Comparison of ENCODE assay signal across 8 cellular contexts in the genomic region with DNA sequence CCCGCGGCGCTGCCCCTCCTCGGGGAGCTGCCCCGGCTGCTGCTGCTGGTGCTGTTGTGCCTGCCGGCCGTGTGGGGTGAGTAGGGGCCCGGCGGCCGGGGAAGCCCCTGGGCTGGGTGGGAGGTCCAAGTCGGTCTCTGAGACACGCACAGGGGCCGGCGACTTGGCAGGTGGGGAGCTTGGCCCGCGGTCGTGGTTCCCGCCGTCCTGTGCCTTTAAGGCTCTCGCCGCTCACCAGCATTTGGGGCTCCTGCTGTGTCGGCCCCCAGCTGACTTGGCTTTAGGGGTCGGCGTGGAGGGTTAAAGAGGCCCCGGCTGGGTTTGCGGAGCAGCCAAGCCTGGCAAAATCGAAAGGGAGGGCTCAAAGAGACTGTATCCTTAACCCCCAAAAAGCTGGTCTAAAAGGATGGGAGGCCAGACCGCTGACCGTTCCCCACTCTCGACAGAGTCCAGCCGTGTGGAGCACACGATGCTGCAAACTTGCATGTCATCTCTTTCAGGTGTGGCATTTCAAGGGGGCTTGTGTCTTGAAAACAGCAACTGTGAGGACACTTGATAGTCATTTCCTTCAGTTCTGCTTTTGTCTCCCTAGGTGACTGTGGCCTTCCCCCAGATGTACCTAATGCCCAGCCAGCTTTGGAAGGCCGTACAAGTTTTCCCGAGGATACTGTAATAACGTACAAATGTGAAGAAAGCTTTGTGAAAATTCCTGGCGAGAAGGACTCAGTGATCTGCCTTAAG. TPM values are rescaled to one million over a fixed set of nuclear protein-coding genes. Genes with fewer than 3 reads are reported as not detected.
DNase-seq lines count a peak whose midpoint lies in the region; ATAC-seq, FAIRE-seq and TF ChIP-seq lines count a peak whose summit lies in the region.

No MANE protein-coding gene starts in this region.

- no peaks in the 10 kb centered on the region for H4K20me1 ChIP-seq in endothelial cell of umbilical vein (replicated peaks; ENCODE audit: control insufficient read depth, extremely low read depth, insufficient read depth, low read length)

- H3K9me1 ChIP-seq in endothelial cell of umbilical vein (replicated peaks; ENCODE audit: control insufficient read depth, extremely low read depth, insufficient read depth, low read length) = no peaks in the 10 kb centered on the region

- no peaks in the 10 kb centered on the region for H3K36me3 ChIP-seq in GM06990 (ENCODE audit: control insufficient read depth, insufficient read depth, low read length)
- peaks cover 0 to 9% of the 10 kb centered on the region in 2 experiments for H3K36me3 ChIP-seq in endothelial cell of umbilical vein (ENCODE audit: control insufficient read depth in 2 of 2, extremely low read depth in 1 of 2, insufficient read depth in 2 of 2, low read length in 2 of 2)
- peaks cover 14 to 18% of the 10 kb centered on the region in 2 donors for H3K36me3 ChIP-seq in muscle layer of duodenum (ENCODE audit: control insufficient read depth in 1 of 2, insufficient read depth in 2 of 2, low read length in 2 of 2)

- DNase-seq in GM06990 (ENCODE audit: extremely low read depth, insufficient read length) (no peak), endothelial cell of umbilical vein (ENCODE audit: low read depth, low spot score) (peak; percentile 50), NCI-H2196 (lab: John Stamatoyannopoulos, UW; ENCODE audit: unreplicated experiment) (no peak)

- intact Hi-C loops in endothelial cell of umbilical vein (cut with micrococcal nuclease) = loop anchor here (1.0 to 2.0 kb wide), 9 partner anchors 13 to 271 kb away; a partner anchor contains a TSS

- H3K27ac ChIP-seq in endothelial cell of umbilical vein (ENCODE audit: insufficient read depth, low read depth, low read length) = peak overlapping the region; percentile 92
- peak overlapping the region; percentile 93 for H3K27ac ChIP-seq in muscle layer of duodenum (ENCODE audit: low read length)

- no peak for TF ChIP-seq CTCF in GM06990 (IDR thresholded peaks at IDR 0.05; ENCODE audit: insufficient read depth, low read length, poor library complexity, severe bottlenecking)
- no peak for TF ChIP-seq CTCF in endothelial cell of umbilical vein (IDR thresholded peaks at IDR 0.05; ENCODE audit: extremely low read depth in 1 of 2, insufficient read depth in 1 of 2, low read depth in 1 of 2, low read length in 2 of 2)

- H3K4me1 ChIP-seq in endothelial cell of umbilical vein (ENCODE audit: control insufficient read depth, extremely low read depth, insufficient read depth, low read length) = peaks cover 17% of the 10 kb centered on the region
- peaks cover 3 to 6% of the 10 kb centered on the region in 2 donors for H3K4me1 ChIP-seq in muscle layer of duodenum (ENCODE audit: control insufficient read depth in 1 of 2, insufficient read depth in 2 of 2, low read length in 2 of 2)

- H3K4me2 ChIP-seq in endothelial cell of umbilical vein (ENCODE audit: insufficient read depth, low read length) = peak overlapping the region; percentile 81

- dilution Hi-C loops in endothelial cell of umbilical vein (cut with MboI; ENCODE audit: extremely low pct_ligation_motif_present, low sequenced_read_pairs) = no loop called here

- ATAC-seq in HG02852 (IDR thresholded peaks at IDR 0.05; ENCODE audit: unreplicated experiment) (peak; percentile 34), SK-N-SH treated with all-trans-retinoic acid at 6 μM for 48 hours (peak; percentile 34), GM18867 (IDR thresholded peaks at IDR 0.05; ENCODE audit: unreplicated experiment) (no peak), GM19035 (IDR thresholded peaks at IDR 0.05; ENCODE audit: unreplicated experiment) (no peak)

- H2AFZ ChIP-seq in endothelial cell of umbilical vein (ENCODE audit: low read depth, low read length) = peak overlapping the region; percentile 52

- H3K4me3 ChIP-seq in GM06990 (replicated peaks; ENCODE audit: low read depth, low read length) (peak overlapping the region; percentile 77), endothelial cell of umbilical vein (replicated peaks in 1 of 3; ENCODE audit: insufficient read depth in 1 of 3, low read depth in 1 of 3, low read length in 3 of 3) (peak overlapping the region; percentile 74 to 94 (median 87)), muscle layer of duodenum (ENCODE audit: low read depth in 1 of 2, low read length in 2 of 2) (peak overlapping the region; percentile 89 to 92)

- peak overlapping the region; percentile 97 for H3K9ac ChIP-seq in endothelial cell of umbilical vein (replicated peaks; ENCODE audit: extremely low read depth, insufficient read depth, low read length)

- TSS peak; percentile 43 for BruUV-seq in endothelial cell of umbilical vein (replicated peaks; lab: Mats Ljungman, UMichigan)

- POLR2A ChIA-PET in endothelial cell of umbilical vein (lab: Charles Lee) = interaction anchor here (0.9 to 2.8 kb wide), 8 partner anchors 11 to 117 kb away, joined by 3 to 13 read pairs (median 4); no protein-coding TSS in a partner anchor

- TF ChIP-seq POLR2A in endothelial cell of umbilical vein (IDR thresholded peaks at IDR 0.05; ENCODE audit: low read depth, low read length) = no peak

- CTCF ChIA-PET in endothelial cell of umbilical vein (lab: Charles Lee) = interaction anchor here (0.8 to 2.5 kb wide), 23 partner anchors 8 to 242 kb away, joined by 3 to 42 read pairs (median 4); no protein-coding TSS in a partner anchor

- no peak for FAIRE-seq in endothelial cell of umbilical vein (lab: Jason Lieb, UNC)

- H3K27me3 ChIP-seq in GM06990 (replicated peaks; ENCODE audit: control insufficient read depth, insufficient read depth, low read length) (no peaks in the 10 kb centered on the region), endothelial cell of umbilical vein (ENCODE audit: control insufficient read depth in 2 of 2, insufficient read depth in 2 of 2, low read length in 2 of 2) (no peaks in the 10 kb centered on the region), muscle layer of duodenum (ENCODE audit: low read depth, low read length) (no peaks in the 10 kb centered on the region)

- H3K79me2 ChIP-seq in endothelial cell of umbilical vein (ENCODE audit: control insufficient read depth, insufficient read depth, low read length) = peaks cover 24% of the 10 kb centered on the region

- H3K9me3 ChIP-seq in endothelial cell of umbilical vein (replicated peaks; ENCODE audit: control insufficient read depth, insufficient read depth, low read length) = no peaks in the 10 kb centered on the region
- H3K9me3 ChIP-seq in muscle layer of duodenum (ENCODE audit: control insufficient read depth in 1 of 2, low read length in 2 of 2) = no peaks in the 10 kb centered on the region

TF ChIP-seq in SK-N-SH treated with all-trans-retinoic acid at 6 μM for 48 hours, 23 proteins besides CTCF, POLR2A, EP300 and RAD21 (continues in another document):
- no peak for TF ChIP-seq OSR1 (CRISPR knock-in tag; IDR thresholded peaks at IDR 0.05)
- TF ChIP-seq, protein P1, sequence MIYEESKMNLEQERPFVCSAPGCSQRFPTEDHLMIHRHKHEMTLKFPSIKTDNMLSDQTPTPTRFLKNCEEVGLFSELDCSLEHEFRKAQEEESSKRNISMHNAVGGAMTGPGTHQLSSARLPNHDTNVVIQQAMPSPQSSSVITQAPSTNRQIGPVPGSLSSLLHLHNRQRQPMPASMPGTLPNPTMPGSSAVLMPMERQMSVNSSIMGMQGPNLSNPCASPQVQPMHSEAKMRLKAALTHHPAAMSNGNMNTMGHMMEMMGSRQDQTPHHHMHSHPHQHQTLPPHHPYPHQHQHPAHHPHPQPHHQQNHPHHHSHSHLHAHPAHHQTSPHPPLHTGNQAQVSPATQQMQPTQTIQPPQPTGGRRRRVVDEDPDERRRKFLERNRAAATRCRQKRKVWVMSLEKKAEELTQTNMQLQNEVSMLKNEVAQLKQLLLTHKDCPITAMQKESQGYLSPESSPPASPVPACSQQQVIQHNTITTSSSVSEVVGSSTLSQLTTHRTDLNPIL (CRISPR knock-in tag; IDR thresholded peaks at IDR 0.05; ENCODE audit: low read depth) = no peak

TF ChIP-seq in endothelial cell of umbilical vein, 7 proteins besides CTCF, POLR2A, EP300 and RAD21:
- TF ChIP-seq, protein P2, sequence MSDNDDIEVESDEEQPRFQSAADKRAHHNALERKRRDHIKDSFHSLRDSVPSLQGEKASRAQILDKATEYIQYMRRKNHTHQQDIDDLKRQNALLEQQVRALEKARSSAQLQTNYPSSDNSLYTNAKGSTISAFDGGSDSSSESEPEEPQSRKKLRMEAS (IDR thresholded peaks at IDR 0.05; ENCODE audit: insufficient read depth, insufficient read length) = no peak
- TF ChIP-seq EZH2 (IDR thresholded peaks at IDR 0.05; ENCODE audit: borderline replicate concordance, low read depth, low read length, severe bottlenecking) (no peak), GATA2 (IDR thresholded peaks at IDR 0.05; ENCODE audit: insufficient read depth, insufficient read length, low read depth, low read length) (no peak), JUN (IDR thresholded peaks at IDR 0.05; ENCODE audit: borderline replicate concordance, insufficient read depth, insufficient read length, low read depth) (no peak), POLR2AphosphoS5 (IDR thresholded peaks at IDR 0.05; ENCODE audit: insufficient read depth, low read depth, low read length) (no peak), MYC (IDR thresholded peaks at IDR 0.05; ENCODE audit: low read depth, low read length) (no peak), FOS (IDR thresholded peaks at IDR 0.05; ENCODE audit: borderline replicate concordance, insufficient read depth, low read length) (no peak)

RNA-seq across cellular contexts. Expression of a gene that starts 0.5 kb away (rescaled TPM):
- 179 and 223 TPM in 2 replicates for total RNA-seq in endothelial cell of umbilical vein
- polyA plus RNA-seq in endothelial cell of umbilical vein = 103 and 111 TPM in 2 replicates
- 103 and 115 TPM in 2 replicates for polyA plus RNA-seq in endothelial cell of umbilical vein (2011; cell fraction: cytosol; rRNA removed)
- 77.0 and 114 TPM in 2 replicates for polyA plus RNA-seq in endothelial cell of umbilical vein (2011; cell fraction: nucleus; rRNA removed)
- 164 and 176 TPM in 2 replicates for polyA plus RNA-seq in endothelial cell of umbilical vein (2012)
- 106 and 107 TPM in 2 replicates for polyA minus RNA-seq in endothelial cell of umbilical vein
- 565 TPM for polyA minus RNA-seq in endothelial cell of umbilical vein (2011; cell fraction: cytosol; rRNA and poly(A)+ RNA removed)
- polyA minus RNA-seq in endothelial cell of umbilical vein (2011; cell fraction: nucleus; rRNA and poly(A)+ RNA removed) = 216 and 218 TPM in 2 replicates

Comparison
In these comparisons a context has a peak if more than half of its experiments do, and no peak if none do; other contexts are left out.
1. ATAC-seq: peak in HG02852 (single experiment) and SK-N-SH treated with all-trans-retinoic acid at 6 μM for 48 hours (single experiment); none in GM18867 (single experiment) and GM19035 (single experiment).
2. Peak in every context shown above with its lines, with median percentiles within 50 percentile points of each other: H3K4me3 ChIP-seq.